In the genomic region with DNA sequence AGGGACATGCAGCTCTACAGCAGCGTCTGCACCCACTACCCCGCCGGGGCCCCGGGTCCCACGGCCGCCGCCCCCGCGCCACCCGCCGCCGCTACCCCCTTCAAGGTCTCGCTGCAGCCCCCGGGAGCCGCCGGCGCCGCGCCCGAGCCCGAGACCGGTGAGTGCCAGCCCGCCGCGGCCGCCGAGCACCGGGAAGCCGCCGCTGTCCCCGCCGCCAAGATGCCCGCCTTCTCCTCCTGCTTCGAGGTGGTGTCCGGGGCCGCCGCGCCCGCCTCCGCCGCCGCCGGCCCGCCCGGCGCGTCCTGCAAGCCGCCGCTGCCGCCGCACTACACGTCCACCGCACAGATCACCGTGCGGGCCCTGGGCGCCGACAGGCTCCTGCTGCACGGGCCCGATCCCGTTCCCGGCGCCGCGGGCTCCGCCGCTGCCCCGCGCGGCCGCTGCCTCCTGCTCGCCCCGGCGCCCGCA, we compare ENCODE assay signal across 1 cellular context.
TF ChIP-seq lines count a peak whose summit lies in the region.

No MANE protein-coding gene starts in this region.

TF ChIP-seq in A549, 52 proteins besides CTCF, POLR2A, EP300 and RAD21 (continued from another document):
- TF ChIP-seq, protein P1, sequence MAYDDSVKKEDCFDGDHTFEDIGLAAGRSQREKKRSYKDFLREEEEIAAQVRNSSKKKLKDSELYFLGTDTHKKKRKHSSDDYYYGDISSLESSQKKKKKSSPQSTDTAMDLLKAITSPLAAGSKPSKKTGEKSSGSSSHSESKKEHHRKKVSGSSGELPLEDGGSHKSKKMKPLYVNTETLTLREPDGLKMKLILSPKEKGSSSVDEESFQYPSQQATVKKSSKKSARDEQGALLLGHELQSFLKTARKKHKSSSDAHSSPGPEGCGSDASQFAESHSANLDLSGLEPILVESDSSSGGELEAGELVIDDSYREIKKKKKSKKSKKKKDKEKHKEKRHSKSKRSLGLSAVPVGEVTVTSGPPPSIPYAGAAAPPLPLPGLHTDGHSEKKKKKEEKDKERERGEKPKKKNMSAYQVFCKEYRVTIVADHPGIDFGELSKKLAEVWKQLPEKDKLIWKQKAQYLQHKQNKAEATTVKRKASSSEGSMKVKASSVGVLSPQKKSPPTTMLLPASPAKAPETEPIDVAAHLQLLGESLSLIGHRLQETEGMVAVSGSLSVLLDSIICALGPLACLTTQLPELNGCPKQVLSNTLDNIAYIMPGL (CRISPR knock-in tag; IDR thresholded peaks at IDR 0.05; ENCODE audit: borderline replicate concordance) = no peak
- no peak for TF ChIP-seq CHD2 (IDR thresholded peaks at IDR 0.05; ENCODE audit: low read length, partially characterized antibody)
